In the genomic region with DNA sequence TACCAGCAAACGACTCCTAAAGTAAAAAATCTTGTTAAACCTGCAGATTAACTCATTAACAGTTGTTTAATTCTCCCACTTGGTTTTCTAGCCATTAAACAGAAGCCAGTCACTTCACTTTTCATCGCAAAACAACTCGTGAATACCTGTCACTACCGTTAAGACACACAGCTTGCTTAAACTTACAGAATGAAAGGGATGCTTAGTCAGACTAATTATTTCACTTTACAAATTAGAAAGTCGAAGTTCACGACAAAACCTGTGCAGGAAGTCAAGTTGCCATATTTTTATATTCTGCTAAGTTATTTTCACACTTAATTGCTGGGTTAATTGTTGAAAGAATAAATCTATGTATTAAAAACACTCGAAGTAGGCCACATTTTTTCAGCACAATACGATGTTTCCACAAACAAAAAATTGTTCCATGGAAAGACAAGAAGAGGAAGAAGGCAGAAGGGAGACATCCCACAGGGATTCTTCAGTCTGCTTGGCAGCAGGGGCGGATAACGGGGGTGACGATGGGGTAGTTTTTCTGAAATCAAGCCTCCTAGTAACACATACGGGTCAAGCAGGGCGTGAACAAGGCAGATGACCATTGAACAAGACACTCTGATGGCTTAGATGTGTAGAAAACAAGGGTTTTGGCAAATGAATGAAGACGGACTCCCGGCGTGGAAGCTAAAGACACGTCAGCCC, we compare ENCODE assay signal across 8 cellular contexts. TPM values are rescaled to one million over a fixed set of nuclear protein-coding genes. Genes with fewer than 3 reads are reported as not detected.
DNase-seq lines count a peak whose midpoint lies in the region; ATAC-seq, FAIRE-seq and TF ChIP-seq lines count a peak whose summit lies in the region.

No MANE protein-coding gene starts in this region.

- no peaks in the 10 kb centered on the region for H3K9me1 ChIP-seq in keratinocyte (ENCODE audit: control insufficient read depth, extremely low read depth, insufficient read depth, low read length)

- dilution Hi-C loops in keratinocyte (cut with MboI; ENCODE audit: extremely low pct_ligation_motif_present, low sequenced_read_pairs): no loop called here

- H3K4me3 ChIP-seq in Loucy (ENCODE audit: low read length, poor library complexity, severe bottlenecking): peak overlapping the region; percentile 99
- H3K4me3 ChIP-seq in ascending aorta: peak overlapping the region; percentile 69 to 99
- H3K4me3 ChIP-seq in keratinocyte (ENCODE audit: control insufficient read depth in 2 of 3, extremely low read depth in 1 of 3, insufficient read depth in 2 of 3, low read depth in 1 of 3, low read length in 3 of 3): peak overlapping the region; percentile 90 to 99 (median 97)
- H3K4me3 ChIP-seq in stomach: peak overlapping the region; percentile 97 to 100 (median 98)

- H3K9me3 ChIP-seq in Loucy (ENCODE audit: insufficient read depth, low read depth, low read length): no peaks in the 10 kb centered on the region
- no peaks in the 10 kb centered on the region for H3K9me3 ChIP-seq in ascending aorta
- H3K9me3 ChIP-seq in keratinocyte (ENCODE audit: control insufficient read depth, low read depth, low read length): no peaks in the 10 kb centered on the region
- H3K9me3 ChIP-seq in stomach: no peaks in the 10 kb centered on the region

- TF ChIP-seq EP300 in stomach (IDR thresholded peaks at IDR 0.05): no peak

- peaks cover 59% of the 10 kb centered on the region for H3K79me2 ChIP-seq in Loucy (ENCODE audit: insufficient read depth, low read length)
- peaks cover 59% of the 10 kb centered on the region for H3K79me2 ChIP-seq in keratinocyte (ENCODE audit: control insufficient read depth, insufficient read depth, low read length)

- H3K9me2 ChIP-seq in Loucy (replicated peaks; ENCODE audit: low read depth, low read length): no peaks in the 10 kb centered on the region

- peaks cover 11% of the 10 kb centered on the region for H3F3A ChIP-seq in Loucy (ENCODE audit: low read depth)

- H3K27me3 ChIP-seq in Loucy (ENCODE audit: insufficient read depth, low read length, poor library complexity, severe bottlenecking): peaks cover 4% of the 10 kb centered on the region
- H3K27me3 ChIP-seq in ascending aorta: no peaks in the 10 kb centered on the region
- H3K27me3 ChIP-seq in keratinocyte (ENCODE audit: control insufficient read depth, extremely low read depth, insufficient read depth, low read length): no peaks in the 10 kb centered on the region
- H3K27me3 ChIP-seq in stomach: no peaks in the 10 kb centered on the region

- no peak for FAIRE-seq in keratinocyte (lab: Jason Lieb, UNC)

- ATAC-seq in HG02798 (IDR thresholded peaks at IDR 0.05; ENCODE audit: poor library complexity, unreplicated experiment): no peak

- H3K4me1 ChIP-seq in Loucy (ENCODE audit: insufficient read depth, low read length, poor library complexity, severe bottlenecking): peaks cover 51% of the 10 kb centered on the region
- peaks cover 4 to 20% of the 10 kb centered on the region in 2 donors for H3K4me1 ChIP-seq in ascending aorta
- peaks cover 15% of the 10 kb centered on the region for H3K4me1 ChIP-seq in keratinocyte (ENCODE audit: control insufficient read depth, extremely low read depth, insufficient read depth, low read length)
- peaks cover 10 to 60% (median 40%) of the 10 kb centered on the region in 4 donors for H3K4me1 ChIP-seq in stomach

- peak overlapping the region; percentile 86 for H2AFZ ChIP-seq in Loucy (ENCODE audit: low read length)
- peak overlapping the region; percentile 98 for H2AFZ ChIP-seq in keratinocyte (ENCODE audit: control insufficient read depth, low read length)

- peak overlapping the region; percentile 93 to 98 for H3K27ac ChIP-seq in ascending aorta
- peak overlapping the region; percentile 92 for H3K27ac ChIP-seq in keratinocyte (ENCODE audit: control insufficient read depth, insufficient read depth, low read length)
- H3K27ac ChIP-seq in stomach: peak overlapping the region; percentile 95 to 98 (median 97)

- H3K36me3 ChIP-seq in Loucy (ENCODE audit: insufficient read depth, low read length): peaks cover 24% of the 10 kb centered on the region
- peaks cover 19 to 28% of the 10 kb centered on the region in 2 donors for H3K36me3 ChIP-seq in ascending aorta
- H3K36me3 ChIP-seq in keratinocyte (ENCODE audit: control insufficient read depth in 2 of 2, extremely low read depth in 1 of 2, insufficient read depth in 2 of 2, low read length in 2 of 2): peaks cover 4 to 26% of the 10 kb centered on the region in 2 experiments
- peaks cover 19 to 29% (median 28%) of the 10 kb centered on the region in 4 donors for H3K36me3 ChIP-seq in stomach

- TF ChIP-seq POLR2A in stomach (IDR thresholded peaks at IDR 0.05): no peak

- 1 to 2% (median 1%) methylated on average over 17 of the region's 17 CpGs for WGBS in stomach, 5 donors

- H4K20me1 ChIP-seq in Loucy (ENCODE audit: insufficient read depth, low read length, poor library complexity, severe bottlenecking): peaks cover 53% of the 10 kb centered on the region
- no peaks in the 10 kb centered on the region for H4K20me1 ChIP-seq in keratinocyte (ENCODE audit: control insufficient read depth, extremely low read depth, insufficient read depth, low read length)

- TF ChIP-seq CTCF in Loucy (conservative IDR thresholded peaks at IDR 0.05; ENCODE audit: low read length) (no peak), ascending aorta (IDR thresholded peaks at IDR 0.05) (no peak), keratinocyte (optimal IDR thresholded peaks at IDR 0.05 in 1 of 3, IDR thresholded peaks at IDR 0.05 in 1 of 3, conservative IDR thresholded peaks at IDR 0.05 in 1 of 3; ENCODE audit: extremely low read depth in 1 of 3, insufficient read depth in 2 of 3, low read length in 3 of 3) (no peak), stomach (IDR thresholded peaks at IDR 0.05) (no peak)

- H3K9ac ChIP-seq in Loucy (ENCODE audit: low read depth, low read length, poor library complexity, severe bottlenecking): peak overlapping the region; percentile 99
- peak overlapping the region; percentile 98 for H3K9ac ChIP-seq in keratinocyte (ENCODE audit: control insufficient read depth, extremely low read depth, insufficient read depth, low read length)

- H3K4me2 ChIP-seq in Loucy (ENCODE audit: low read depth, low read length, poor library complexity, severe bottlenecking) (peak overlapping the region; percentile 81), keratinocyte (ENCODE audit: control insufficient read depth, extremely low read depth, insufficient read depth, low read depth, low read length) (peak overlapping the region; percentile 80)

- intact Hi-C loops in ascending aorta (cut with DNase I) (loop anchor here (2.0 to 10.0 kb wide), 2 partner anchors 279 to 753 kb away; partner anchors contain the start of genes BLOC1S5 and SNRNP48), stomach (cut with DNase I; ENCODE audit: low total_unique reads) (no loop called here)

- DNase-seq in NCI-H82 (lab: John Stamatoyannopoulos, UW) (peak; percentile 53), NCI-H82 treated with DMSO at 0.1 percent for 48 hours (lab: John Stamatoyannopoulos, UW; ENCODE audit: unreplicated experiment) (no peak), ascending aorta (ENCODE audit: low spot score in 2 of 2) (no peak), keratinocyte (ENCODE audit: low read depth, low spot score) (no peak), stomach (no peak), NCI-H1092 (lab: John Stamatoyannopoulos, UW) (no peak)

RNA-seq across cellular contexts. Expression of gene SSR1, which starts 0.9 kb away (rescaled TPM):
- total RNA-seq in ascending aorta (46.4 TPM), stomach (10 to 100 TPM; 29.8 to 62.4 (median 40.3) TPM)
- polyA plus RNA-seq in keratinocyte (88.1 to 188 TPM (median 149 TPM) in 3 replicates), stomach (10 to 100 TPM; 11.6 to 21.0 (median 18.0) TPM)
- 211 TPM for polyA plus RNA-seq in keratinocyte (2011; ENCODE audit: low read depth)
- polyA plus RNA-seq in keratinocyte (2011; cell fraction: cytosol; rRNA removed): 109 and 168 TPM in 2 replicates
- polyA plus RNA-seq in keratinocyte (2011; cell fraction: nucleus; rRNA removed): 89.0 and 135 TPM in 2 replicates
- polyA plus RNA-seq in keratinocyte (2012; ENCODE audit: low replicate concordance): 54.9 and 119 TPM in 2 replicates
- polyA minus RNA-seq in keratinocyte: 45.5 to 159 TPM (median 106 TPM) in 3 replicates
- polyA minus RNA-seq in keratinocyte (2011; cell fraction: cytosol; rRNA and poly(A)+ RNA removed): 59.5 TPM
- 41.7 and 97.0 TPM in 2 replicates for polyA minus RNA-seq in keratinocyte (2011; cell fraction: nucleus; rRNA and poly(A)+ RNA removed)
